15 cellular contexts compared by ENCODE assay signal in the genomic region with DNA sequence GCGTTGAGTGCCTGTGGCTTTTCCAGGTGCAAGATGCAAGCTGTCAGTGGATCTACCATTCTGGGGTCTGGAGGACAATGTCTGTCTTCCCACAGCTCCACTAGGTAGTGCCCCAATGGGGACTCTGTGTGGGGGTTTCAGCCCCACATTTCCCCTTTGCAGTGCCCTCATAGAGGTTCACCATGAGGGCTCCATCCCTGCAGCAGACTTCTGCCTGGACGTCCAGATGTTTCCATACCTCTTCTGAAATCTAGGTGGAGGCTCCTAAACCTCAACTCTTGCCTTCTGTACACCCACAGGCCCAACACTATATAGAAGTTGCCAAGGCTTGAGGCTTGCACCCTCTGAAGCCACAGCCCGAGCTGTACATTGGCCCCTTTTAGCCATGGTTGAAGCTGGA. TPM values are rescaled to one million over a fixed set of nuclear protein-coding genes. Genes with fewer than 3 reads are reported as not detected.
DNase-seq lines count a peak whose midpoint lies in the region; ATAC-seq and TF ChIP-seq lines count a peak whose summit lies in the region.
"Had no signal": no experiment of that assay in that cellular context is flagged by ENCODE, and none has a peak within 500 bp of the region (broad histone marks: within the 10 kb centered on the region; RNA-seq: fewer than 3 reads in every experiment).

No MANE protein-coding gene starts in this region.

- DNase-seq in DND-41 (peak; percentile 32), NCI-H146 treated with DMSO at 0.1 percent for 48 hours (lab: John Stamatoyannopoulos, UW; ENCODE audit: unreplicated experiment) (no peak), adrenal gland (no peak), left ventricle myocardium superior (no peak)
- DNase-seq in activated CD8-positive, alpha-beta T cell treated with anti-CD3 and anti-CD28 coated beads, Interleukin-2, amount 10 ng/mL, durations not matched to agents 7 days and 5 days = no peak
- no peak for DNase-seq in effector memory CD8-positive, alpha-beta T cell
- DNase-seq: Caco-2, DMS153, HCEC 1CT, KG1, NCI-H1436, NCI-H2029 treated with DMSO at 0.1 percent for 48 hours, NCI-H748 treated with DMSO at 0.1 percent for 48 hours had no signal

- no peak overlapping the region for H3K27ac ChIP-seq in BLaER1
- H3K27ac ChIP-seq in DND-41 (ENCODE audit: low read length) = no peak overlapping the region
- H3K27ac ChIP-seq in adrenal gland = no peak overlapping the region
- H3K27ac ChIP-seq: RWPE1 had no signal

- H3K4me1 Mint-ChIP-seq in activated CD8-positive, alpha-beta T cell treated with anti-CD3 and anti-CD28 coated beads, Interleukin-2, amount 10 ng/mL, durations not matched to agents 7 days and 5 days (ENCODE audit: low read depth) = peaks cover 45% of the 10 kb centered on the region
- H3K4me1 Mint-ChIP-seq in effector memory CD8-positive, alpha-beta T cell (ENCODE audit: low read depth in 2 of 2) = peaks cover 81% of the 10 kb centered on the region in 2 donors

- no peaks in the 10 kb centered on the region for H3K27me3 ChIP-seq in BLaER1
- H3K27me3 ChIP-seq in DND-41 (ENCODE audit: insufficient read depth, low read length, poor library complexity) = no peaks in the 10 kb centered on the region
- no peaks in the 10 kb centered on the region for H3K27me3 ChIP-seq in adrenal gland

- intact Hi-C loops in adrenal gland (cut with DNase I) = no loop called here
- intact Hi-C loops in left ventricle myocardium superior (cut with micrococcal nuclease) = no loop called here

- no peak for ATAC-seq in DND-41 (ENCODE audit: insufficient read depth, low read depth)
- no peak for ATAC-seq in activated CD8-positive, alpha-beta T cell treated with anti-CD3 and anti-CD28 coated beads, Interleukin-2, amount 10 ng/mL, durations not matched to agents 7 days and 5 days
- ATAC-seq in effector memory CD8-positive, alpha-beta T cell (replicated peaks) = no peak
- no peak for ATAC-seq in left ventricle myocardium superior

- H3K4me1 ChIP-seq in BLaER1 = peaks cover 11% of the 10 kb centered on the region
- H3K4me1 ChIP-seq in DND-41 (ENCODE audit: insufficient read depth, low read length) = peaks cover 8% of the 10 kb centered on the region
- H3K4me1 ChIP-seq in adrenal gland (replicated peaks in 1 of 2) = no peaks in the 10 kb centered on the region
- H3K4me1 ChIP-seq: Caco-2 had no signal

- no peaks in the 10 kb centered on the region for H3K27me3 Mint-ChIP-seq in activated CD8-positive, alpha-beta T cell treated with anti-CD3 and anti-CD28 coated beads, Interleukin-2, amount 10 ng/mL, durations not matched to agents 7 days and 5 days (ENCODE audit: low read depth)
- no peaks in the 10 kb centered on the region for H3K27me3 Mint-ChIP-seq in effector memory CD8-positive, alpha-beta T cell

- H3K9ac ChIP-seq in BLaER1 = no peak overlapping the region
- no peak overlapping the region for H3K9ac ChIP-seq in DND-41 (ENCODE audit: low read depth, low read length)

- H3K9me3 Mint-ChIP-seq in activated CD8-positive, alpha-beta T cell treated with anti-CD3 and anti-CD28 coated beads, Interleukin-2, amount 10 ng/mL, durations not matched to agents 7 days and 5 days (ENCODE audit: insufficient read depth) = peaks cover 19% of the 10 kb centered on the region
- peaks cover 6 to 9% of the 10 kb centered on the region in 2 donors for H3K9me3 Mint-ChIP-seq in effector memory CD8-positive, alpha-beta T cell

- TF ChIP-seq POLR2A in adrenal gland (IDR thresholded peaks at IDR 0.05) = no peak

- peaks cover 94% of the 10 kb centered on the region for H3K36me3 Mint-ChIP-seq in activated CD8-positive, alpha-beta T cell treated with anti-CD3 and anti-CD28 coated beads, Interleukin-2, amount 10 ng/mL, durations not matched to agents 7 days and 5 days (ENCODE audit: low read depth)
- H3K36me3 Mint-ChIP-seq in effector memory CD8-positive, alpha-beta T cell (ENCODE audit: insufficient read depth) = peaks cover 54% of the 10 kb centered on the region

- CTCF ChIA-PET in activated CD8-positive, alpha-beta T cell treated with anti-CD3 and anti-CD28 coated beads, Interleukin-2, amount 10 ng/mL, durations not matched to agents 7 days and 5 days (lab: Charles Lee) = no interaction called here

- H3K79me2 ChIP-seq in DND-41 (ENCODE audit: insufficient read depth, low read length) = peaks cover 100% of the 10 kb centered on the region

- H3K9me3 ChIP-seq in BLaER1 = peaks cover 86% of the 10 kb centered on the region
- H3K9me3 ChIP-seq in DND-41 (ENCODE audit: insufficient read depth, low read length, severe bottlenecking) = peaks cover 39% of the 10 kb centered on the region
- peaks cover 0 to 5% (median 0%) of the 10 kb centered on the region in 3 donors for H3K9me3 ChIP-seq in adrenal gland (replicated peaks in 1 of 3)

- no peak overlapping the region for H2AFZ ChIP-seq in DND-41 (ENCODE audit: low read depth, low read length)

- H4K20me1 ChIP-seq in BLaER1 (peaks cover 21% of the 10 kb centered on the region; the same call in 1 of the 2 replicates), DND-41 (ENCODE audit: insufficient read depth, low read length) (peaks cover 14% of the 10 kb centered on the region; the same call in 1 of the 2 replicates)

- 79 to 93% (median 88%) methylated on average over 2 to 3 of the region's 3 CpGs for WGBS in adrenal gland, 4 donors

- peaks cover 66% of the 10 kb centered on the region for H3K36me3 ChIP-seq in BLaER1
- H3K36me3 ChIP-seq in DND-41 (ENCODE audit: insufficient read depth, low read length) = peaks cover 46% of the 10 kb centered on the region
- no peaks in the 10 kb centered on the region for H3K36me3 ChIP-seq in adrenal gland (replicated peaks in 1 of 2)

- peak overlapping the region; percentile 36 for H3K4me3 ChIP-seq in BLaER1
- H3K4me3 ChIP-seq in DND-41 (ENCODE audit: low read depth in 1 of 2, low read length in 2 of 2) = peak overlapping the region in 1 of 2 experiments; percentile 14; a peak in 1 of 4 replicates
- no peak overlapping the region for H3K4me3 ChIP-seq in adrenal gland

- peak overlapping the region; percentile 50 for H3K27ac Mint-ChIP-seq in activated CD8-positive, alpha-beta T cell treated with anti-CD3 and anti-CD28 coated beads, Interleukin-2, amount 10 ng/mL, durations not matched to agents 7 days and 5 days
- H3K27ac Mint-ChIP-seq in effector memory CD8-positive, alpha-beta T cell = no peak overlapping the region

- POLR2A ChIA-PET in activated CD8-positive, alpha-beta T cell treated with anti-CD3 and anti-CD28 coated beads, Interleukin-2, amount 10 ng/mL, durations not matched to agents 7 days and 5 days (lab: Charles Lee) = no interaction called here

- H3K4me3 Mint-ChIP-seq in activated CD8-positive, alpha-beta T cell treated with anti-CD3 and anti-CD28 coated beads, Interleukin-2, amount 10 ng/mL, durations not matched to agents 7 days and 5 days = no peak overlapping the region
- peak overlapping the region; percentile 1 to 19 for H3K4me3 Mint-ChIP-seq in effector memory CD8-positive, alpha-beta T cell

- no peak for TF ChIP-seq CTCF in DND-41 (IDR thresholded peaks at IDR 0.05; ENCODE audit: borderline replicate concordance, extremely low read depth, low read length, poor library complexity, severe bottlenecking)
- no peak for TF ChIP-seq CTCF in adrenal gland (IDR thresholded peaks at IDR 0.05)

- H3K4me2 ChIP-seq in BLaER1 (no peak overlapping the region), DND-41 (ENCODE audit: insufficient read depth, low read length) (no peak overlapping the region)

RNA-seq across cellular contexts. Expression of a gene that starts 52.9 kb away (rescaled TPM):
- 100 to 1,000 TPM; 318 to 343 TPM for total RNA-seq in activated CD8-positive, alpha-beta T cell treated with anti-CD3 and anti-CD28 coated beads, Interleukin-2, amount 10 ng/mL, durations not matched to agents 7 days and 5 days
- total RNA-seq in adrenal gland (10 to 100 TPM; 13.6 to 28.1 (median 19.3) TPM), left ventricle myocardium superior (15.9 TPM)
- polyA plus RNA-seq in adrenal gland = 10 to 100 TPM in 1 of 3 donors, 1 to 10 TPM in 2; 7.8 to 11.6 (median 9.9) TPM

Comparison
In these comparisons a context has a peak if more than half of its experiments do, and no peak if none do; other contexts are left out.
1. RNA of a gene that starts 52.9 kb away (total RNA-seq): 318 to 343 TPM in activated CD8-positive, alpha-beta T cell treated with anti-CD3 and anti-CD28 coated beads, Interleukin-2, amount 10 ng/mL, durations not matched to agents 7 days and 5 days; 13.6 to 28.1 TPM in adrenal gland and 15.9 TPM in left ventricle myocardium superior (single experiment); every median in the first group is over 10 times any median in the second.